Comparison of ENCODE assay signal across 1 cellular context in the genomic region with DNA sequence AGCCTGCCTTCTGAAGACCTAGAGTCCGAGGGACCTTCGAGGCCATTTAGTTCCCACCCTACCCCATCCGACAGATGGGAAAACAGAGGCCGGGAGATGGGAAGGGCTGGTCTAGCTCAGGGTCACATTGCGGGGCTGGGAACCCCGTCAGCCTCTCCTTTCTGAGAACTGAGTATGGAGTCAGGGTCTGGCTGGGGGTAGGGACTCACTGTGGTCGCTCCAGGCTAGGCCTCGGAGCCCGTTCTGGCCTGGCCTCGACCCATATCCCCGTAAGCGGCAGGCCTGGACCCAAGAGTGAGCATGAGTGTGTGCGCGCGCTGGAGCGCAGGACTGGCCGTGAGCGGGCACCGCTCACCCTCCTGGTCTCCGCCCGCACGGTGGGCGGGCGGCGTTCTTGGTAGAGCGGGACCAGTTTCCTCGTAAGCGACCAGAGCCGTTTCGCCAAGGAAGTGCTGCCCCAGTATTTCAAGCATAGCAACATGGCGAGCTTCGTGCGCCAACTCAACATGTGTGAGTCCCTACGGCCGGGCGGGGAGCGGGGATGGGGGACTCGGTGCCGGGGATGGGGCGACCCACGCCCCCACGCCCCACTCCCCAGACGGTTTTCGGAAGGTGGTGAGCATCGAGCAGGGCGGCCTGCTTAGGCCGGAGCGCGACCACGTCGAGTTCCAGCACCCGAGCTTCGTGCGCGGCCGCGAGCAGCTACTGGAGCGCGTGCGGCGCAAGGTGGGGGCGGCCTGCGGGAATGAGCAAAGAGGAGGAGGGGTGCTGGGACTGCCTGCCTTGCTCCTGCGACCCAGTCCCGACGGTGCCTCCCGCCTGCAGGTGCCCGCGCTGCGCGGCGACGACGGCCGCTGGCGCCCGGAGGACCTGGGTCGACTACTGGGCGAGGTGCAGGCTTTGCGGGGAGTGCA.
TF ChIP-seq lines count a peak whose summit lies in the region.

No MANE protein-coding gene starts in this region.

TF ChIP-seq in IMR-90, 13 proteins besides CTCF, POLR2A, EP300 and RAD21:
- TF ChIP-seq BHLHE40 (IDR thresholded peaks at IDR 0.05; ENCODE audit: low read depth, low read length) (no peak), MXI1 (IDR thresholded peaks at IDR 0.05; ENCODE audit: borderline replicate concordance, low read depth, low read length) (no peak), SMC3 (IDR thresholded peaks at IDR 0.05; ENCODE audit: low read depth, low read length) (no peak), MAZ (IDR thresholded peaks at IDR 0.05; ENCODE audit: borderline replicate concordance, low read depth, low read length) (no peak), RFX5 (IDR thresholded peaks at IDR 0.05; ENCODE audit: low read depth, low read length) (no peak), CEBPB (IDR thresholded peaks at IDR 0.05; ENCODE audit: low read depth, low read length) (no peak), MAFK (IDR thresholded peaks at IDR 0.05; ENCODE audit: low read depth, low read length) (no peak), NFE2L2 (IDR thresholded peaks at IDR 0.05; ENCODE audit: low read depth, low read length) (no peak)
- TF ChIP-seq, protein P1, sequence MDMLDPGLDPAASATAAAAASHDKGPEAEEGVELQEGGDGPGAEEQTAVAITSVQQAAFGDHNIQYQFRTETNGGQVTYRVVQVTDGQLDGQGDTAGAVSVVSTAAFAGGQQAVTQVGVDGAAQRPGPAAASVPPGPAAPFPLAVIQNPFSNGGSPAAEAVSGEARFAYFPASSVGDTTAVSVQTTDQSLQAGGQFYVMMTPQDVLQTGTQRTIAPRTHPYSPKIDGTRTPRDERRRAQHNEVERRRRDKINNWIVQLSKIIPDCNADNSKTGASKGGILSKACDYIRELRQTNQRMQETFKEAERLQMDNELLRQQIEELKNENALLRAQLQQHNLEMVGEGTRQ (IDR thresholded peaks at IDR 0.05; ENCODE audit: low read depth, low read length): no peak
- TF ChIP-seq, protein P2, sequence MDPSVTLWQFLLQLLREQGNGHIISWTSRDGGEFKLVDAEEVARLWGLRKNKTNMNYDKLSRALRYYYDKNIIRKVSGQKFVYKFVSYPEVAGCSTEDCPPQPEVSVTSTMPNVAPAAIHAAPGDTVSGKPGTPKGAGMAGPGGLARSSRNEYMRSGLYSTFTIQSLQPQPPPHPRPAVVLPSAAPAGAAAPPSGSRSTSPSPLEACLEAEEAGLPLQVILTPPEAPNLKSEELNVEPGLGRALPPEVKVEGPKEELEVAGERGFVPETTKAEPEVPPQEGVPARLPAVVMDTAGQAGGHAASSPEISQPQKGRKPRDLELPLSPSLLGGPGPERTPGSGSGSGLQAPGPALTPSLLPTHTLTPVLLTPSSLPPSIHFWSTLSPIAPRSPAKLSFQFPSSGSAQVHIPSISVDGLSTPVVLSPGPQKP (IDR thresholded peaks at IDR 0.05; ENCODE audit: borderline replicate concordance, low read depth, low read length): no peak
TF ChIP-seq in IMR-90: peak in this region for 0.
